In the genomic region with DNA sequence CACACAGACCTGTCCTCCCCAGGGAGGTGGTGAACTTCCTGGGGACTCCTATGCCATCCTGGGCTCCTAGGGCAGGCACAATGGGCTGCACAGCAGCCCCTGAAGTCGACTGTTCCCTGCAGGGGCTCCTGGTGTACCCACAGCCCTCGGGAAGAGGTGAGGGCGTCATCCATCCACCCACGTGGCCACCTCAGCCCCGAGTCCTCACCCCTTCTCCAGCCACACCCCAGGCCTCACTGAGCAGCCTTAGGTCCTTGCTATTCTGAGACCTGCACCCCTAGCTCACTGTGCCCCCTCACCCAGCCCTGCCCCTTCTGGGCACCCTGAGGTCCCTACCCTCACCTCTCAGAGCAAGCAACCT, we compare ENCODE assay signal across 12 cellular contexts. TPM values are rescaled to one million over a fixed set of nuclear protein-coding genes. Genes with fewer than 3 reads are reported as not detected.
DNase-seq lines count a peak whose midpoint lies in the region; ATAC-seq and TF ChIP-seq lines count a peak whose summit lies in the region.
"Had no signal": no experiment of that assay in that cellular context is flagged by ENCODE, and none has a peak within 500 bp of the region (broad histone marks: within the 10 kb centered on the region; RNA-seq: fewer than 3 reads in every experiment).

No MANE protein-coding gene starts in this region.

- no peak for TF ChIP-seq POLR2A in breast epithelium (IDR thresholded peaks at IDR 0.05)

- no peak for ATAC-seq in T-helper 17 cell
- no peak for ATAC-seq in stimulated activated naive B cell treated with anti-CD40 and anti-IgM and Interleukin-4, amounts not matched to agents 10 μg/mL and 1 μg/mL and 100 μg/mL, for 72 hours (replicated peaks)
- no peak for ATAC-seq in HG03521 (IDR thresholded peaks at IDR 0.05; ENCODE audit: unreplicated experiment)

- no peak for DNase-seq in breast epithelium (ENCODE audit: low spot score in 2 of 2)
- no peak for DNase-seq in MCF 10A (ENCODE audit: unreplicated experiment)
- no peak for DNase-seq in T-helper 17 cell
- DNase-seq in immature natural killer cell, result no peak
- no peak for DNase-seq in stimulated activated naive B cell treated with anti-CD40 and anti-IgM and Interleukin-4, amounts not matched to agents 10 μg/mL and 1 μg/mL and 100 μg/mL, for 72 hours
- DNase-seq in SW480 (ENCODE audit: low spot score), result no peak
- DNase-seq in SJCRH30, result no peak
- DNase-seq: glutamatergic neuron, HCEC 1CT had no signal

- no peak for TF ChIP-seq CTCF in breast epithelium (IDR thresholded peaks at IDR 0.05)
- no peak for TF ChIP-seq CTCF in MCF 10A (IDR thresholded peaks at IDR 0.05; ENCODE audit: unreplicated experiment)

- no peaks in the 10 kb centered on the region for H3K27me3 ChIP-seq in breast epithelium
- H3K27me3 ChIP-seq in SJCRH30, result peaks cover 11% of the 10 kb centered on the region; the same call in 1 of the 2 replicates
- H3K27me3 ChIP-seq: esophagus muscularis mucosa had no signal

- H3K9me3 Mint-ChIP-seq in MCF 10A (ENCODE audit: unreplicated experiment) (no peaks in the 10 kb centered on the region), immature natural killer cell (no peaks in the 10 kb centered on the region)
- no peaks in the 10 kb centered on the region for H3K9me3 Mint-ChIP-seq in stimulated activated naive B cell treated with anti-CD40 and anti-IgM and Interleukin-4, amounts not matched to agents 10 μg/mL and 1 μg/mL and 100 μg/mL, for 72 hours

- H3K27ac ChIP-seq in breast epithelium (peak overlapping the region; percentile 60 to 79), SJCRH30 (no peak overlapping the region)
- H3K27ac ChIP-seq: suprapubic skin had no signal

- no peaks in the 10 kb centered on the region for H3K9me3 ChIP-seq in breast epithelium
- H3K9me3 ChIP-seq in T-helper 17 cell (ENCODE audit: control insufficient read depth, low read length, poor library complexity, severe bottlenecking), result no peaks in the 10 kb centered on the region
- no peaks in the 10 kb centered on the region for H3K9me3 ChIP-seq in SJCRH30 (replicated peaks)
- H3K9me3 ChIP-seq: esophagus muscularis mucosa, suprapubic skin had no signal

- H3K4me1 Mint-ChIP-seq in MCF 10A (ENCODE audit: insufficient read depth, unreplicated experiment) (no peaks in the 10 kb centered on the region), T-helper 17 cell (peaks cover 11% of the 10 kb centered on the region), immature natural killer cell (peaks cover 22 to 31% of the 10 kb centered on the region in 2 donors)
- peaks cover 26 to 32% of the 10 kb centered on the region in 2 donors for H3K4me1 Mint-ChIP-seq in stimulated activated naive B cell treated with anti-CD40 and anti-IgM and Interleukin-4, amounts not matched to agents 10 μg/mL and 1 μg/mL and 100 μg/mL, for 72 hours

- H3K4me3 Mint-ChIP-seq in MCF 10A (ENCODE audit: unreplicated experiment) (no peak overlapping the region), T-helper 17 cell (peak overlapping the region; percentile 69), immature natural killer cell (peak overlapping the region in 3 of 5 donors; percentile 32 to 88 (median 87))
- H3K4me3 Mint-ChIP-seq in stimulated activated naive B cell treated with anti-CD40 and anti-IgM and Interleukin-4, amounts not matched to agents 10 μg/mL and 1 μg/mL and 100 μg/mL, for 72 hours, result peak overlapping the region in 1 of 2 donors; percentile 92

- H3K27me3 Mint-ChIP-seq in MCF 10A (ENCODE audit: insufficient read depth, unreplicated experiment) (no peaks in the 10 kb centered on the region), T-helper 17 cell (no peaks in the 10 kb centered on the region), immature natural killer cell (ENCODE audit: low read depth in 3 of 3) (peaks cover 8 to 11% (median 9%) of the 10 kb centered on the region in 3 donors)
- peaks cover 0 to 8% of the 10 kb centered on the region in 2 donors for H3K27me3 Mint-ChIP-seq in stimulated activated naive B cell treated with anti-CD40 and anti-IgM and Interleukin-4, amounts not matched to agents 10 μg/mL and 1 μg/mL and 100 μg/mL, for 72 hours

- BruUV-seq in MCF 10A (replicated peaks; lab: Mats Ljungman, UMichigan), result no TSS peak

- H3K4me3 ChIP-seq in breast epithelium, result peak overlapping the region in 1 of 3 donors; percentile 3
- no peak overlapping the region for H3K4me3 ChIP-seq in SJCRH30
- H3K4me3 ChIP-seq: esophagus muscularis mucosa, suprapubic skin had no signal

- CTCF ChIA-PET in MCF 10A (lab: Yijun Ruan, JAX), result interaction anchor here (1.3 kb wide), 1 partner anchor 115 kb away, joined by 4 read pairs; no protein-coding TSS in a partner anchor

- H3K36me3 Mint-ChIP-seq in MCF 10A (ENCODE audit: insufficient read depth, unreplicated experiment) (no peaks in the 10 kb centered on the region), T-helper 17 cell (ENCODE audit: low read depth) (no peaks in the 10 kb centered on the region), immature natural killer cell (no peaks in the 10 kb centered on the region)
- no peaks in the 10 kb centered on the region for H3K36me3 Mint-ChIP-seq in stimulated activated naive B cell treated with anti-CD40 and anti-IgM and Interleukin-4, amounts not matched to agents 10 μg/mL and 1 μg/mL and 100 μg/mL, for 72 hours

- no peaks in the 10 kb centered on the region for H3K4me1 ChIP-seq in breast epithelium
- H3K4me1 ChIP-seq in SJCRH30, result no peaks in the 10 kb centered on the region

- intact Hi-C loops in breast epithelium (cut with DNase I; ENCODE audit: low total_unique reads), result no loop called here
- intact Hi-C loops in MCF 10A (cut with micrococcal nuclease), result no loop called here

- POLR2A ChIA-PET in MCF 10A (lab: Yijun Ruan, JAX), result no interaction called here

- H3K27ac Mint-ChIP-seq in MCF 10A (ENCODE audit: low read depth, unreplicated experiment), result no peak overlapping the region
- H3K27ac Mint-ChIP-seq in T-helper 17 cell, result peak overlapping the region; percentile 75
- H3K27ac Mint-ChIP-seq in immature natural killer cell, result peak overlapping the region in 1 of 6 donors; percentile 11
- peak overlapping the region; percentile 31 for H3K27ac Mint-ChIP-seq in stimulated activated naive B cell treated with anti-CD40 and anti-IgM and Interleukin-4, amounts not matched to agents 10 μg/mL and 1 μg/mL and 100 μg/mL, for 72 hours

- H3K36me3 ChIP-seq in breast epithelium (no peaks in the 10 kb centered on the region), SJCRH30 (no peaks in the 10 kb centered on the region)
- H3K36me3 ChIP-seq: suprapubic skin had no signal

RNA-seq across cellular contexts. Expression of gene BEGAIN, which starts 38.9 kb away (rescaled TPM):
- total RNA-seq in breast epithelium (1 to 10 TPM in 2 of 3 donors, under 1 TPM in 1; 0.64 to 4.1 (median 2.0) TPM), MCF 10A (2022) (3.6 and 7.0 TPM in 2 replicates), T-helper 17 cell (1 to 10 TPM in 1 of 2 donors, under 1 TPM in 1; 0.50 to 4.5 TPM)
- polyA plus RNA-seq in immature natural killer cell, result not detected
- total RNA-seq in SJCRH30 (2014; rRNA removed; shearing (Covaris generic)), result 0.85 and 0.89 TPM in 2 replicates
